1 cellular context compared by ENCODE assay signal in the genomic region with DNA sequence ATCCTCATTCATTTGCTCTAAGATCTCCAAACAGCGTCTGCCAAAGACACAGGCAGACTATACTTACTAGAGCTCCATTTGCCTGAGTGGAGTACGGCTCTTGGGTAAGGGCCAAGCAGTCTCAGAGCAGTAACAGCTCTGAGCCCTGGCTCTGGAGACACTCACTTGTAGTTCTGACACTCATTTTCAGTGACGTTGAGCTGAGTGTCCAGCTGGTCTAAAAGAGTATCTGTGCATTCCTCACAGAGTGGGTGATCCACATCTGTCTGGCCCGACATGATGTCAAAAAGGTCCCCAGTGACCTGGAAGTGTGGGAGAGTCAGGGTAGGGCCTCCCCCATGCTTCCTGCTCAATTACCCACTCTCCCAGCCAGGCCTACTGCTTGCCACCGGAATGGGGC.
TF ChIP-seq lines count a peak whose summit lies in the region.

No MANE protein-coding gene starts in this region.

TF ChIP-seq in IMR-90, 13 proteins besides CTCF, POLR2A, EP300 and RAD21:
- TF ChIP-seq FOS (IDR thresholded peaks at IDR 0.05; ENCODE audit: low read depth, low read length) (no peak), MAZ (IDR thresholded peaks at IDR 0.05; ENCODE audit: borderline replicate concordance, low read depth, low read length) (no peak)
